1 cellular context compared by ENCODE assay signal in the genomic region with DNA sequence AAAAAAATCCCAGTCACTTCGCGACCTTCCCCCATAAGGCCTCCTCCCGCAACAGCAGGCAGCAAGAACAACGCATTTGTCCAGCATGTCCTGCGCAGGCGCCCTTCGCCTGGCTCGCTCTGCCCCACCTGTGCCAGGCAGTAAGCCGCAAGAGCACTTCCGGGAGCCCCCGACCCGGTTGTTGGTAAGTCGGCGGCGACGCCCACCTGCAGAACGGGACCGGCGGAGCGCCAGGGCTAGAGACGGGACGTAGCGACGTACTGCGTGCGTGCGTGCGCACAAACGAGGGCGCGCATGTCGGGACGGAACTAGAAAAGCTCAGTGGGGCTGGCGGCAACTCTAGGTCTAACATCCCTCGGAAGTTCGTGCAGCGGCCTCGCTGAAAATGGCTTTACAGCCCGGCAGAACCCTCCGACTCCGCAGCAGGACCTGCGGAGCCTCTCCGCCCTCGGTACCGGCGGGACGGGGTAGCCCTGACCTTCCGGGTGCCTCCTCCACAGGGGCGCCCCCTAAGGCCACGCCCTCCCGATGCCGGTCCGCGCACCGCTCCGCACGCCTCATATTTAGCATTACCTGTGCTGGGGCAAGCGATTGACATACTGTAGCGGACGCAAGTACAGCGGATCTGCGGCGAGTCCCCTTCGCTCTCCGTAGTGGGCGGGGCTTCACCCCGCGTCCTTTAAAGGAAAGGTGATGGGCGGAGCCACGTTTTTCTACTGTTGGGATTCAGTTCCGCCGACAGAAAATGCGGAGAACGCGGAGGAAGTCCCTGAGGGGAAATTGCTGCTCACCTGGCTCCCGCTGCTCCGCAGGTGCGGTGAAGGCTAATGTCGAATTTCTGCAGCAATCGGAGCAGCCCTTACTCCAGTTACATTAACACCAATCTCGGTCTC.
TF ChIP-seq lines count a peak whose summit lies in the region.

TSS of gene MTIF3 (minus strand) at position 629 of the 893 bp plus-strand sequence. CDS start 10,116 bp downstream, outside the sequence.

TF ChIP-seq in HepG2, 621 proteins besides CTCF, POLR2A, EP300 and RAD21 (continued from another document and continues in another):
- TF ChIP-seq ZBTB2 (CRISPR knock-in tag; IDR thresholded peaks at IDR 0.05; ENCODE audit: low read depth) (peak; percentile 99), ZMAT5 (CRISPR knock-in tag; IDR thresholded peaks at IDR 0.05; ENCODE audit: borderline replicate concordance, low read depth) (no peak), BHLHE40 (IDR thresholded peaks at IDR 0.05; ENCODE audit: low read length) (no peak; the same call in 1 of the 2 replicates), NPAS2 (CRISPR knock-in tag; IDR thresholded peaks at IDR 0.05; ENCODE audit: borderline replicate concordance) (no peak), ZNF740 (CRISPR knock-in tag; IDR thresholded peaks at IDR 0.05) (no peak), ZNF720 (CRISPR knock-in tag; IDR thresholded peaks at IDR 0.05) (no peak), BCL6 (CRISPR knock-in tag; IDR thresholded peaks at IDR 0.05) (peak; percentile 30; the same call in 1 of the 2 replicates), NRL (CRISPR knock-in tag; IDR thresholded peaks at IDR 0.05; ENCODE audit: borderline replicate concordance) (peak; percentile 97), ZFP41 (CRISPR knock-in tag; IDR thresholded peaks at IDR 0.05; ENCODE audit: borderline replicate concordance) (peak; percentile 72; the same call in 1 of the 2 replicates), ZBTB8A (CRISPR knock-in tag; IDR thresholded peaks at IDR 0.05; ENCODE audit: borderline replicate concordance, low read depth) (no peak), CREM (IDR thresholded peaks at IDR 0.05) (peak; percentile 41), CREM (CRISPR knock-in tag; IDR thresholded peaks at IDR 0.05) (0 out of 2 replicates have a peak, but pooled peaks have one; percentile 6), ZNF333 (CRISPR knock-in tag; IDR thresholded peaks at IDR 0.05; ENCODE audit: borderline replicate concordance) (peak; percentile 81), AKAP8 (CRISPR knock-in tag; IDR thresholded peaks at IDR 0.05) (peak; percentile 83), ETV5 (CRISPR knock-in tag; IDR thresholded peaks at IDR 0.05; ENCODE audit: borderline replicate concordance) (peak; percentile 76; the same call in 1 of the 2 replicates), HOXA3 (CRISPR knock-in tag; IDR thresholded peaks at IDR 0.05) (peak; percentile 87), SMAD1 (CRISPR knock-in tag; IDR thresholded peaks at IDR 0.05; ENCODE audit: borderline replicate concordance, low read depth) (peak; percentile 77; the same call in 1 of the 2 replicates), ZNF572 (CRISPR knock-in tag; IDR thresholded peaks at IDR 0.05) (no peak; the same call in 1 of the 2 replicates), ZNF12 (CRISPR knock-in tag; IDR thresholded peaks at IDR 0.05) (0 out of 2 replicates have a peak, but pooled peaks have one; percentile 8), SALL2 (CRISPR knock-in tag; IDR thresholded peaks at IDR 0.05) (peak; percentile 94), POGZ (CRISPR knock-in tag; IDR thresholded peaks at IDR 0.05) (peak; percentile 82), HMGXB4 (CRISPR knock-in tag; IDR thresholded peaks at IDR 0.05; ENCODE audit: borderline replicate concordance in 1 of 2, low read depth in 1 of 2) (peak; percentile 83), HDAC1 (CRISPR knock-in tag; IDR thresholded peaks at IDR 0.05) (peak; percentile 92), ARNT2 (CRISPR knock-in tag; IDR thresholded peaks at IDR 0.05; ENCODE audit: low read depth) (peak; percentile 38), ZNF547 (CRISPR knock-in tag; IDR thresholded peaks at IDR 0.05) (peak; percentile 89), KAT7 (CRISPR knock-in tag; IDR thresholded peaks at IDR 0.05; ENCODE audit: borderline replicate concordance) (peak; percentile 80), ZNF101 (CRISPR knock-in tag; IDR thresholded peaks at IDR 0.05; ENCODE audit: borderline replicate concordance, low read depth) (0 out of 2 replicates have a peak, but pooled peaks have one; percentile 62), ZNF292 (CRISPR knock-in tag; IDR thresholded peaks at IDR 0.05; ENCODE audit: borderline replicate concordance, low read depth) (peak; percentile 25; the same call in 1 of the 2 replicates), ZBTB43 (CRISPR knock-in tag; conservative IDR thresholded peaks at IDR 0.05) (peak; percentile 75; the same call in 1 of the 2 replicates), MEIS1 (CRISPR knock-in tag; IDR thresholded peaks at IDR 0.05; ENCODE audit: borderline replicate concordance) (peak; percentile 87; the same call in 1 of the 2 replicates), ZNF383 (CRISPR knock-in tag; IDR thresholded peaks at IDR 0.05; ENCODE audit: borderline replicate concordance) (no peak), BRD4 (CRISPR knock-in tag; IDR thresholded peaks at IDR 0.05) (0 out of 2 replicates have a peak, but pooled peaks have one; percentile 55), MED8 (CRISPR knock-in tag; IDR thresholded peaks at IDR 0.05; ENCODE audit: insufficient replicate concordance) (peak; percentile 82), SP4 (CRISPR knock-in tag; IDR thresholded peaks at IDR 0.05) (peak; percentile 86), ZSCAN20 (CRISPR knock-in tag; IDR thresholded peaks at IDR 0.05; ENCODE audit: borderline replicate concordance) (peak; percentile 65; the same call in 1 of the 2 replicates), ZNF367 (CRISPR knock-in tag; IDR thresholded peaks at IDR 0.05; ENCODE audit: borderline replicate concordance) (peak; percentile 62; the same call in 1 of the 2 replicates), YY1 (IDR thresholded peaks at IDR 0.05; ENCODE audit: insufficient read depth, insufficient replicate concordance, low read depth, low read length) (peak; percentile 42), ZZZ3 (CRISPR knock-in tag; IDR thresholded peaks at IDR 0.05; ENCODE audit: borderline replicate concordance) (peak; percentile 87; the same call in 1 of the 2 replicates), ZNF234 (CRISPR knock-in tag; conservative IDR thresholded peaks at IDR 0.05) (0 out of 2 replicates have a peak, but pooled peaks have one; percentile 47), TAF1 (CRISPR knock-in tag; IDR thresholded peaks at IDR 0.05) (peak; percentile 93), RXRA (CRISPR knock-in tag; IDR thresholded peaks at IDR 0.05) (peak; percentile 68), ZMAT3 (CRISPR knock-in tag; conservative IDR thresholded peaks at IDR 0.05) (0 out of 2 replicates have a peak, but pooled peaks have one; percentile 18), MTF1 (CRISPR knock-in tag; IDR thresholded peaks at IDR 0.05) (peak; percentile 65; the same call in 1 of the 2 replicates), PHF8 (CRISPR knock-in tag; IDR thresholded peaks at IDR 0.05) (peak; percentile 82)
- TF ChIP-seq, protein P1, sequence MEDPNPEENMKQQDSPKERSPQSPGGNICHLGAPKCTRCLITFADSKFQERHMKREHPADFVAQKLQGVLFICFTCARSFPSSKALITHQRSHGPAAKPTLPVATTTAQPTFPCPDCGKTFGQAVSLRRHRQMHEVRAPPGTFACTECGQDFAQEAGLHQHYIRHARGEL (CRISPR knock-in tag; IDR thresholded peaks at IDR 0.05) = no peak
- TF ChIP-seq, protein P2, sequence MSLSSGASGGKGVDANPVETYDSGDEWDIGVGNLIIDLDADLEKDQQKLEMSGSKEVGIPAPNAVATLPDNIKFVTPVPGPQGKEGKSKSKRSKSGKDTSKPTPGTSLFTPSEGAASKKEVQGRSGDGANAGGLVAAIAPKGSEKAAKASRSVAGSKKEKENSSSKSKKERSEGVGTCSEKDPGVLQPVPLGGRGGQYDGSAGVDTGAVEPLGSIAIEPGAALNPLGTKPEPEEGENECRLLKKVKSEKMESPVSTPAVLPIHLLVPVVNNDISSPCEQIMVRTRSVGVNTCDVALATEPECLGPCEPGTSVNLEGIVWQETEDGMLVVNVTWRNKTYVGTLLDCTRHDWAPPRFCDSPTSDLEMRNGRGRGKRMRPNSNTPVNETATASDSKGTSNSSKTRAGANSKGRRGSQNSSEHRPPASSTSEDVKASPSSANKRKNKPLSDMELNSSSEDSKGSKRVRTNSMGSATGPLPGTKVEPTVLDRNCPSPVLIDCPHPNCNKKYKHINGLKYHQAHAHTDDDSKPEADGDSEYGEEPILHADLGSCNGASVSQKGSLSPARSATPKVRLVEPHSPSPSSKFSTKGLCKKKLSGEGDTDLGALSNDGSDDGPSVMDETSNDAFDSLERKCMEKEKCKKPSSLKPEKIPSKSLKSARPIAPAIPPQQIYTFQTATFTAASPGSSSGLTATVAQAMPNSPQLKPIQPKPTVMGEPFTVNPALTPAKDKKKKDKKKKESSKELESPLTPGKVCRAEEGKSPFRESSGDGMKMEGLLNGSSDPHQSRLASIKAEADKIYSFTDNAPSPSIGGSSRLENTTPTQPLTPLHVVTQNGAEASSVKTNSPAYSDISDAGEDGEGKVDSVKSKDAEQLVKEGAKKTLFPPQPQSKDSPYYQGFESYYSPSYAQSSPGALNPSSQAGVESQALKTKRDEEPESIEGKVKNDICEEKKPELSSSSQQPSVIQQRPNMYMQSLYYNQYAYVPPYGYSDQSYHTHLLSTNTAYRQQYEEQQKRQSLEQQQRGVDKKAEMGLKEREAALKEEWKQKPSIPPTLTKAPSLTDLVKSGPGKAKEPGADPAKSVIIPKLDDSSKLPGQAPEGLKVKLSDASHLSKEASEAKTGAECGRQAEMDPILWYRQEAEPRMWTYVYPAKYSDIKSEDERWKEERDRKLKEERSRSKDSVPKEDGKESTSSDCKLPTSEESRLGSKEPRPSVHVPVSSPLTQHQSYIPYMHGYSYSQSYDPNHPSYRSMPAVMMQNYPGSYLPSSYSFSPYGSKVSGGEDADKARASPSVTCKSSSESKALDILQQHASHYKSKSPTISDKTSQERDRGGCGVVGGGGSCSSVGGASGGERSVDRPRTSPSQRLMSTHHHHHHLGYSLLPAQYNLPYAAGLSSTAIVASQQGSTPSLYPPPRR (CRISPR knock-in tag; IDR thresholded peaks at IDR 0.05; ENCODE audit: borderline replicate concordance) = peak; percentile 78
- TF ChIP-seq, protein P3, sequence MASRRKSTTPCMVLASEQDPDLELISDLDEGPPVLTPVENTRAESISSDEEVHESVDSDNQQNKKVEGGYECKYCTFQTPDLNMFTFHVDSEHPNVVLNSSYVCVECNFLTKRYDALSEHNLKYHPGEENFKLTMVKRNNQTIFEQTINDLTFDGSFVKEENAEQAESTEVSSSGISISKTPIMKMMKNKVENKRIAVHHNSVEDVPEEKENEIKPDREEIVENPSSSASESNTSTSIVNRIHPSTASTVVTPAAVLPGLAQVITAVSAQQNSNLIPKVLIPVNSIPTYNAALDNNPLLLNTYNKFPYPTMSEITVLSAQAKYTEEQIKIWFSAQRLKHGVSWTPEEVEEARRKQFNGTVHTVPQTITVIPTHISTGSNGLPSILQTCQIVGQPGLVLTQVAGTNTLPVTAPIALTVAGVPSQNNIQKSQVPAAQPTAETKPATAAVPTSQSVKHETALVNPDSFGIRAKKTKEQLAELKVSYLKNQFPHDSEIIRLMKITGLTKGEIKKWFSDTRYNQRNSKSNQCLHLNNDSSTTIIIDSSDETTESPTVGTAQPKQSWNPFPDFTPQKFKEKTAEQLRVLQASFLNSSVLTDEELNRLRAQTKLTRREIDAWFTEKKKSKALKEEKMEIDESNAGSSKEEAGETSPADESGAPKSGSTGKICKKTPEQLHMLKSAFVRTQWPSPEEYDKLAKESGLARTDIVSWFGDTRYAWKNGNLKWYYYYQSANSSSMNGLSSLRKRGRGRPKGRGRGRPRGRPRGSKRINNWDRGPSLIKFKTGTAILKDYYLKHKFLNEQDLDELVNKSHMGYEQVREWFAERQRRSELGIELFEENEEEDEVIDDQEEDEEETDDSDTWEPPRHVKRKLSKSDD (CRISPR knock-in tag; IDR thresholded peaks at IDR 0.05; ENCODE audit: low read depth) = peak; percentile 69
- TF ChIP-seq, protein P4, sequence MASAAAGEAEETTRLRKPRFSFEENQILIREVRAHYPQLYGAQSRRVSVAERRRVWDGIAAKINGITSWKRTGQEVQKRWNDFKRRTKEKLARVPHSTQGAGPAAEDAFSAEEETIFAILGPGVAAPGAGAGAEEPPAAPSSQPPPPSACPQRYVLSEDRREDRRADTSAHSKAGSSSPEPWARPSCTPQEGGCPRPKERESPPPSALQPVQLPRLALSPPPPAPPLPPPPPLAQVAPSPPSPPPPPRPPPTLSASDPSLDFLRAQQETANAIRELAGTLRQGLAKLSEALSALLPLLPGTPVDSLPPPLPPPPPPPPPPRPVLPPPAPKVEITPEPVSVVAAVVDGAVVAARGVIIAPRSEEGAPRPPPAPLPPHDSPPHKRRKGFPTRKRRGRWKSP (CRISPR knock-in tag; IDR thresholded peaks at IDR 0.05) = peak; percentile 74; the same call in 1 of the 2 replicates
